ENCODE assay signal across 17 cellular contexts in genomic region chr5:128815201-128815600, GRCh38.
DNase-seq lines count a peak whose midpoint lies in the region; ATAC-seq and TF ChIP-seq lines count a peak whose summit lies in the region.
"Had no signal": no experiment of that assay in that cellular context is flagged by ENCODE, and none has a peak within 500 bp of the region (broad histone marks: within the 10 kb centered on the region; RNA-seq: fewer than 3 reads in every experiment).

No MANE protein-coding gene starts in this region.

- H3K4me1 Mint-ChIP-seq in glutamatergic neuron (ENCODE audit: low read depth, unreplicated experiment) (no peaks in the 10 kb centered on the region), CD14-positive monocyte (no peaks in the 10 kb centered on the region)

- no peak overlapping the region for H3K9ac ChIP-seq in mesendoderm (ENCODE audit: low read length)

- H3K18ac ChIP-seq in mesendoderm (ENCODE audit: low read length) = no peak overlapping the region

- H3K36me3 ChIP-seq in H7 (replicated peaks; ENCODE audit: control insufficient read depth, insufficient read depth, low read length) (no peaks in the 10 kb centered on the region), RWPE2 (ENCODE audit: low read depth) (no peaks in the 10 kb centered on the region), mesendoderm (ENCODE audit: control insufficient read depth, insufficient read depth, low read length) (no peaks in the 10 kb centered on the region), MG63 (no peaks in the 10 kb centered on the region)
- H3K36me3 ChIP-seq: SJSA1 had no signal

- H3K27ac Mint-ChIP-seq in glutamatergic neuron (ENCODE audit: unreplicated experiment) = no peak overlapping the region
- no peak overlapping the region for H3K27ac Mint-ChIP-seq in CD14-positive monocyte

- H3K27me3 Mint-ChIP-seq in glutamatergic neuron (ENCODE audit: unreplicated experiment) (no peaks in the 10 kb centered on the region), CD14-positive monocyte (ENCODE audit: low read depth in 3 of 3) (no peaks in the 10 kb centered on the region)

- H3K4me3 ChIP-seq in H7 (ENCODE audit: insufficient read depth, low read depth, low read length) = no peak overlapping the region
- no peak overlapping the region for H3K4me3 ChIP-seq in RWPE2 (ENCODE audit: severe bottlenecking)
- no peak overlapping the region for H3K4me3 ChIP-seq in mesendoderm (ENCODE audit: low read length)
- H3K4me3 ChIP-seq in MG63 = no peak overlapping the region
- H3K4me3 ChIP-seq: SJSA1 had no signal

- H3K56ac ChIP-seq in mesendoderm (ENCODE audit: low read length) = no peak overlapping the region

- WGBS in mesendoderm (ENCODE audit: extremely low coverage, insufficient coverage, low lambda C conversion rate) = no CpG with 5 or more reads among the region's 5 CpGs

- H3K4me3 Mint-ChIP-seq in glutamatergic neuron (ENCODE audit: unreplicated experiment) (no peak overlapping the region), CD14-positive monocyte (no peak overlapping the region)

- peaks cover 2% of the 10 kb centered on the region for H3K9me3 ChIP-seq in RWPE2 (ENCODE audit: severe bottlenecking)
- H3K9me3 ChIP-seq in MG63 = peaks cover 4% of the 10 kb centered on the region; the same call in 1 of the 2 replicates
- H3K9me3 ChIP-seq: SJSA1 had no signal

- no peak overlapping the region for H2BK15ac ChIP-seq in mesendoderm (replicated peaks; ENCODE audit: low read depth)

- H3K4me2 ChIP-seq in mesendoderm (ENCODE audit: low read length) = no peak overlapping the region

- no peaks in the 10 kb centered on the region for H3K79me1 ChIP-seq in mesendoderm (ENCODE audit: low read length)

- no peak overlapping the region for H3K23ac ChIP-seq in mesendoderm (ENCODE audit: low read length)

- H3K79me2 ChIP-seq in mesendoderm (ENCODE audit: control insufficient read depth, insufficient read depth, low read length) = no peaks in the 10 kb centered on the region

- no peak overlapping the region for H4K5ac ChIP-seq in mesendoderm (ENCODE audit: low read length)

- H2BK5ac ChIP-seq in mesendoderm (ENCODE audit: low read length) = no peak overlapping the region

- DNase-seq in H7 (peak; percentile 28), RWPE2 (ENCODE audit: low spot score) (no peak), glutamatergic neuron (peak; percentile 12), mesendoderm (peak; percentile 58), CD14-positive monocyte (ENCODE audit: low spot score) (no peak), MG63 (no peak)
- DNase-seq: AML-193, DND-41, Kasumi-1, NCI-H1105, NCI-H1694, NCI-H2107, NCI-H226 had no signal

- H3K9me3 Mint-ChIP-seq in glutamatergic neuron (ENCODE audit: unreplicated experiment) (no peaks in the 10 kb centered on the region), CD14-positive monocyte (peaks cover 0 to 6% (median 1%) of the 10 kb centered on the region in 7 donors)

- H3K36me3 Mint-ChIP-seq in glutamatergic neuron (ENCODE audit: unreplicated experiment) = no peaks in the 10 kb centered on the region
- H3K36me3 Mint-ChIP-seq in CD14-positive monocyte = no peaks in the 10 kb centered on the region

- no peak for TF ChIP-seq CTCF in RWPE2 (IDR thresholded peaks at IDR 0.05; ENCODE audit: poor library complexity, severe bottlenecking)
- TF ChIP-seq CTCF in glutamatergic neuron (IDR thresholded peaks at IDR 0.05; ENCODE audit: partially characterized antibody, unreplicated experiment) = no peak
- no peak for TF ChIP-seq CTCF in CD14-positive monocyte (IDR thresholded peaks at IDR 0.05)

- peak; percentile 38 for ATAC-seq in RWPE2 (ENCODE audit: low read depth)
- no peak for ATAC-seq in HG03520 (IDR thresholded peaks at IDR 0.05; ENCODE audit: unreplicated experiment)
- ATAC-seq: HCT116 had no signal

- no peaks in the 10 kb centered on the region for H3K27me3 ChIP-seq in H7 (ENCODE audit: control insufficient read depth, insufficient read depth, low read length)
- no peaks in the 10 kb centered on the region for H3K27me3 ChIP-seq in RWPE2 (ENCODE audit: insufficient read depth, poor library complexity, severe bottlenecking)
- no peaks in the 10 kb centered on the region for H3K27me3 ChIP-seq in mesendoderm (ENCODE audit: insufficient read depth, low read length, poor library complexity)
- no peaks in the 10 kb centered on the region for H3K27me3 ChIP-seq in MG63
- H3K27me3 ChIP-seq: SJSA1 had no signal

- intact Hi-C loops in CD14-positive monocyte (cut with micrococcal nuclease) = no loop called here

- no peak overlapping the region for H2BK120ac ChIP-seq in mesendoderm (ENCODE audit: low read depth, low read length)

- H3K4me1 ChIP-seq in RWPE2 (ENCODE audit: insufficient read depth, poor library complexity, severe bottlenecking) (no peaks in the 10 kb centered on the region), mesendoderm (ENCODE audit: control insufficient read depth, low read depth, low read length) (peaks cover 2% of the 10 kb centered on the region)
- H3K4me1 ChIP-seq: SJSA1 had no signal

- H2AK5ac ChIP-seq in mesendoderm (ENCODE audit: low read length) = no peak overlapping the region

- no peak overlapping the region for H3K4ac ChIP-seq in mesendoderm (ENCODE audit: low read depth, low read length)

- no peak overlapping the region for H4K8ac ChIP-seq in mesendoderm (ENCODE audit: low read depth, low read length)

- H3K27ac ChIP-seq in RWPE2 (ENCODE audit: poor library complexity, severe bottlenecking) (no peak overlapping the region), mesendoderm (ENCODE audit: low read depth, low read length) (no peak overlapping the region)
- H3K27ac ChIP-seq: C4-2B, SJSA1 had no signal

Comparison
In these comparisons a context has a peak if more than half of its experiments do, and no peak if none do; other contexts are left out.
1. DNase-seq: peak in H7 (single experiment), glutamatergic neuron (single experiment) and mesendoderm (single experiment); none in RWPE2 (single experiment), CD14-positive monocyte (single experiment) and MG63 (single experiment).